ENCODE assay signal across 1 cellular context in genomic region chr3:32404714-32405113, GRCh38.
TF ChIP-seq lines count a peak whose summit lies in the region.

No MANE protein-coding gene starts in this region.

TF ChIP-seq in SK-N-SH treated with all-trans-retinoic acid at 6 μM for 48 hours, 23 proteins besides CTCF, POLR2A, EP300 and RAD21 (continued from another document):
- TF ChIP-seq CSRNP3 (CRISPR knock-in tag; IDR thresholded peaks at IDR 0.05) (no peak), PPARA (CRISPR knock-in tag; IDR thresholded peaks at IDR 0.05; ENCODE audit: borderline replicate concordance) (no peak), CSDC2 (CRISPR knock-in tag; IDR thresholded peaks at IDR 0.05) (no peak), TOX (CRISPR knock-in tag; IDR thresholded peaks at IDR 0.05; ENCODE audit: borderline replicate concordance) (no peak), ZNF70 (CRISPR knock-in tag; IDR thresholded peaks at IDR 0.05) (no peak)
